ENCODE assay signal across 1 cellular context in the genomic region with DNA sequence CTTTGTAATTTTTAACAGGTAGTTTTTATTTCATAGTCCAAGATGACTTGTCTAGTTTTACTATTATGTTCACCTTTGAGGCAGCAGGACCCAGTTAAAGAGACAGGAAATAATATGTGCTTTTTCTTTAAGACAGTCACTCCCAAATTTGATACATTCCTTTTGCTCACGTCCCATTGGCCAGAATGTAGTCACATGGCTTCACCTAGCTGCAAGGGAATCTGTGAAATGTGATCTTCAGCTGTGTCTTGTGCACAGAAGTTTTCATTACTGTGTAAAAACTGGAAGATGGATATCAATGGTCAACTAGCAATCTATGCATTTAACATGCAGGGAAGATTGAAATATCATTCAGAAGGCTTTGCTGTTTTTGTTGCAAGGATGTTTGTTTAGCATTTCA.
TF ChIP-seq lines count a peak whose summit lies in the region.

No MANE protein-coding gene starts in this region.

TF ChIP-seq in GM23338, 12 proteins besides CTCF, POLR2A, EP300 and RAD21 (continued from another document):
- TF ChIP-seq, protein P1, sequence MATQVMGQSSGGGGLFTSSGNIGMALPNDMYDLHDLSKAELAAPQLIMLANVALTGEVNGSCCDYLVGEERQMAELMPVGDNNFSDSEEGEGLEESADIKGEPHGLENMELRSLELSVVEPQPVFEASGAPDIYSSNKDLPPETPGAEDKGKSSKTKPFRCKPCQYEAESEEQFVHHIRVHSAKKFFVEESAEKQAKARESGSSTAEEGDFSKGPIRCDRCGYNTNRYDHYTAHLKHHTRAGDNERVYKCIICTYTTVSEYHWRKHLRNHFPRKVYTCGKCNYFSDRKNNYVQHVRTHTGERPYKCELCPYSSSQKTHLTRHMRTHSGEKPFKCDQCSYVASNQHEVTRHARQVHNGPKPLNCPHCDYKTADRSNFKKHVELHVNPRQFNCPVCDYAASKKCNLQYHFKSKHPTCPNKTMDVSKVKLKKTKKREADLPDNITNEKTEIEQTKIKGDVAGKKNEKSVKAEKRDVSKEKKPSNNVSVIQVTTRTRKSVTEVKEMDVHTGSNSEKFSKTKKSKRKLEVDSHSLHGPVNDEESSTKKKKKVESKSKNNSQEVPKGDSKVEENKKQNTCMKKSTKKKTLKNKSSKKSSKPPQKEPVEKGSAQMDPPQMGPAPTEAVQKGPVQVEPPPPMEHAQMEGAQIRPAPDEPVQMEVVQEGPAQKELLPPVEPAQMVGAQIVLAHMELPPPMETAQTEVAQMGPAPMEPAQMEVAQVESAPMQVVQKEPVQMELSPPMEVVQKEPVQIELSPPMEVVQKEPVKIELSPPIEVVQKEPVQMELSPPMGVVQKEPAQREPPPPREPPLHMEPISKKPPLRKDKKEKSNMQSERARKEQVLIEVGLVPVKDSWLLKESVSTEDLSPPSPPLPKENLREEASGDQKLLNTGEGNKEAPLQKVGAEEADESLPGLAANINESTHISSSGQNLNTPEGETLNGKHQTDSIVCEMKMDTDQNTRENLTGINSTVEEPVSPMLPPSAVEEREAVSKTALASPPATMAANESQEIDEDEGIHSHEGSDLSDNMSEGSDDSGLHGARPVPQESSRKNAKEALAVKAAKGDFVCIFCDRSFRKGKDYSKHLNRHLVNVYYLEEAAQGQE (IDR thresholded peaks at IDR 0.05; ENCODE audit: unreplicated experiment) = no peak
